In the genomic region with DNA sequence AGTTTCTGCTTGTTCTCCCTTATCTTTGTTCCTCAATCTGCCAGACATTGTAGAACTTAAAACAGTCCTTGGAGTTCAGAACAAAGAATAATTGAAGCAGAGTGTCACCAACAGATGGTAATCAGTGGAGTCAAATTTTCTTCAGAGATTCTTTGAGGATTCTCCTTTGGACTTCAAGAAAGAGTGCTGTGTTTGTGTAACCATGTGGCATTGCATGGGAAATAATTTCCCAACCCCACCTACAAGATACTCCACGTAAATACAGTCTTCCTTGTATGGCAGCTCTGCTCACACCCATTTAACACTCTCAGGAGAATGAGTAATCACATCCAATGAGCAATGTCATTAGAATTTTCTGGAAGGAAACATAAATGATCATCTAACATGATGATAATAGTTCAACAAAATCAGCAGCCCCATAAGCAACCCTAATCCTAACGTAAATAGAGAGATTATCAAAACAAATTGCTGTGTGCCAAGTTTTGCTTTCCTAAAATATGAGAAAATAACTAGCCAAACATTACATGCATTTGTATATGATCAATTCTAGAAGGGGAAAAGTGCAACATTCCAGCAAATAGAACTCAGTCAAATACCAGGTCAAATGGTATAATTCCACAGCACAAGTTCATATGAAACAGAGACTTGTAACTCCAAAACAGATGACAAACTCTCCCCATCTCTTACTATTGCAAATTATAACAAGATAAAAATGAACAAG, we compare ENCODE assay signal across 16 cellular contexts. TPM values are rescaled to one million over a fixed set of nuclear protein-coding genes. Genes with fewer than 3 reads are reported as not detected.
DNase-seq lines count a peak whose midpoint lies in the region; ATAC-seq, FAIRE-seq and TF ChIP-seq lines count a peak whose summit lies in the region.
"Had no signal": no experiment of that assay in that cellular context is flagged by ENCODE, and none has a peak within 500 bp of the region (broad histone marks: within the 10 kb centered on the region; RNA-seq: fewer than 3 reads in every experiment).

No MANE protein-coding gene starts in this region.

- H3K27ac Mint-ChIP-seq in neural progenitor cell = no peak overlapping the region
- no peak overlapping the region for H3K27ac Mint-ChIP-seq in stimulated activated effector memory CD8-positive, alpha-beta T cell treated with anti-CD3 and anti-CD28 coated beads, Interleukin-12 subunit alpha, Interleukin-12 subunit beta, amount 100 ng/mL, for 72 hours
- no peak overlapping the region for H3K27ac Mint-ChIP-seq in CD4-positive, alpha-beta T cell
- H3K27ac Mint-ChIP-seq: activated naive CD8-positive, alpha-beta T cell; CD4-positive, CD25-positive, alpha-beta regulatory T cell had no signal

- H4K20me1 ChIP-seq in endothelial cell of umbilical vein (replicated peaks; ENCODE audit: control insufficient read depth, extremely low read depth, insufficient read depth, low read length) = no peaks in the 10 kb centered on the region
- H4K20me1 ChIP-seq in neural progenitor cell (ENCODE audit: low read depth) = no peaks in the 10 kb centered on the region

- H3K27ac ChIP-seq in Peyer's patch = peak overlapping the region in 3 of 4 donors; percentile 32 to 87 (median 79)
- no peak overlapping the region for H3K27ac ChIP-seq in endothelial cell of umbilical vein (ENCODE audit: insufficient read depth, low read depth, low read length)
- H3K27ac ChIP-seq in neural progenitor cell = no peak overlapping the region
- H3K27ac ChIP-seq in esophagus muscularis mucosa (replicated peaks in 1 of 4) = peak overlapping the region in 1 of 4 donors; percentile 13
- no peak overlapping the region for H3K27ac ChIP-seq in CD4-positive, alpha-beta T cell (ENCODE audit: low read depth, low read length)

- no peak for FAIRE-seq in endothelial cell of umbilical vein (lab: Jason Lieb, UNC)

- BruUV-seq in endothelial cell of umbilical vein (replicated peaks; lab: Mats Ljungman, UMichigan) = no TSS peak

- dilution Hi-C loops in endothelial cell of umbilical vein (cut with MboI; ENCODE audit: extremely low pct_ligation_motif_present, low sequenced_read_pairs) = no loop called here

- H3K4me1 Mint-ChIP-seq in neural progenitor cell = no peaks in the 10 kb centered on the region
- peaks cover 22% of the 10 kb centered on the region for H3K4me1 Mint-ChIP-seq in stimulated activated effector memory CD8-positive, alpha-beta T cell treated with anti-CD3 and anti-CD28 coated beads, Interleukin-12 subunit alpha, Interleukin-12 subunit beta, amount 100 ng/mL, for 72 hours
- H3K4me1 Mint-ChIP-seq in CD4-positive, alpha-beta T cell (ENCODE audit: low read depth) = peaks cover 22% of the 10 kb centered on the region

- POLR2A ChIA-PET in endothelial cell of umbilical vein (lab: Charles Lee) = no interaction called here
- POLR2A ChIA-PET in CD4-positive, alpha-beta T cell (lab: Charles Lee) = no interaction called here

- H3K4me1 ChIP-seq in Peyer's patch = peaks cover 0 to 19% (median 1%) of the 10 kb centered on the region in 4 donors
- H3K4me1 ChIP-seq in endothelial cell of umbilical vein (ENCODE audit: control insufficient read depth, extremely low read depth, insufficient read depth, low read length) = no peaks in the 10 kb centered on the region
- H3K4me1 ChIP-seq in neural progenitor cell = no peaks in the 10 kb centered on the region
- no peaks in the 10 kb centered on the region for H3K4me1 ChIP-seq in esophagus muscularis mucosa

- H3K79me2 ChIP-seq in endothelial cell of umbilical vein (ENCODE audit: control insufficient read depth, insufficient read depth, low read length) = no peaks in the 10 kb centered on the region
- H3K79me2 ChIP-seq in neural progenitor cell (ENCODE audit: low read depth) = no peaks in the 10 kb centered on the region

- CTCF ChIA-PET in endothelial cell of umbilical vein (lab: Charles Lee) = interaction anchor here (0.7 kb wide), 1 partner anchor 87 kb away, joined by 3 read pairs; no protein-coding TSS in a partner anchor
- CTCF ChIA-PET in CD4-positive, alpha-beta T cell (lab: Charles Lee) = no interaction called here

- H3K36me3 ChIP-seq in Peyer's patch = no peaks in the 10 kb centered on the region
- H3K36me3 ChIP-seq in endothelial cell of umbilical vein (ENCODE audit: control insufficient read depth in 2 of 2, extremely low read depth in 1 of 2, insufficient read depth in 2 of 2, low read length in 2 of 2) = no peaks in the 10 kb centered on the region
- no peaks in the 10 kb centered on the region for H3K36me3 ChIP-seq in neural progenitor cell
- H3K36me3 ChIP-seq in esophagus muscularis mucosa = no peaks in the 10 kb centered on the region

- no peaks in the 10 kb centered on the region for H3F3A ChIP-seq in neural progenitor cell (ENCODE audit: low read depth)

- no peaks in the 10 kb centered on the region for H3K9me3 ChIP-seq in Peyer's patch
- H3K9me3 ChIP-seq in endothelial cell of umbilical vein (replicated peaks; ENCODE audit: control insufficient read depth, insufficient read depth, low read length) = no peaks in the 10 kb centered on the region
- no peaks in the 10 kb centered on the region for H3K9me3 ChIP-seq in neural progenitor cell (ENCODE audit: low read depth)
- no peaks in the 10 kb centered on the region for H3K9me3 ChIP-seq in esophagus muscularis mucosa
- no peaks in the 10 kb centered on the region for H3K9me3 ChIP-seq in CD4-positive, alpha-beta T cell (ENCODE audit: control insufficient read depth, low read length)

- no peak for ATAC-seq in stimulated activated effector memory CD8-positive, alpha-beta T cell treated with anti-CD3 and anti-CD28 coated beads, Interleukin-12 subunit alpha, Interleukin-12 subunit beta, amount 100 ng/mL, for 72 hours
- no peak for ATAC-seq in CD4-positive, alpha-beta T cell (ENCODE audit: poor library complexity)
- ATAC-seq: stimulated activated naive CD8-positive, alpha-beta T cell treated with anti-CD3 and anti-CD28 coated beads, Interleukin-15, Interleukin-2, amounts not matched to agents 100 U/mL and 50 U/mL, for 24 hours had no signal

- no peaks in the 10 kb centered on the region for H3K27me3 ChIP-seq in Peyer's patch
- H3K27me3 ChIP-seq in endothelial cell of umbilical vein (ENCODE audit: control insufficient read depth in 2 of 2, insufficient read depth in 2 of 2, low read length in 2 of 2) = no peaks in the 10 kb centered on the region
- no peaks in the 10 kb centered on the region for H3K27me3 ChIP-seq in neural progenitor cell
- H3K27me3 ChIP-seq in esophagus muscularis mucosa = no peaks in the 10 kb centered on the region
- H3K27me3 ChIP-seq in CD4-positive, alpha-beta T cell (ENCODE audit: control insufficient read depth, insufficient read depth, low read length) = no peaks in the 10 kb centered on the region

- TF ChIP-seq POLR2A in Peyer's patch (IDR thresholded peaks at IDR 0.05) = no peak
- no peak for TF ChIP-seq POLR2A in endothelial cell of umbilical vein (IDR thresholded peaks at IDR 0.05; ENCODE audit: low read depth, low read length)
- no peak for TF ChIP-seq POLR2A in esophagus muscularis mucosa (IDR thresholded peaks at IDR 0.05; ENCODE audit: low read depth)

- no peaks in the 10 kb centered on the region for H3K9me3 Mint-ChIP-seq in neural progenitor cell
- no peaks in the 10 kb centered on the region for H3K9me3 Mint-ChIP-seq in stimulated activated effector memory CD8-positive, alpha-beta T cell treated with anti-CD3 and anti-CD28 coated beads, Interleukin-12 subunit alpha, Interleukin-12 subunit beta, amount 100 ng/mL, for 72 hours
- no peaks in the 10 kb centered on the region for H3K9me3 Mint-ChIP-seq in CD4-positive, alpha-beta T cell
- H3K9me3 Mint-ChIP-seq: CD4-positive, CD25-positive, alpha-beta regulatory T cell had no signal

- no peak for TF ChIP-seq CTCF in Peyer's patch (IDR thresholded peaks at IDR 0.05)
- TF ChIP-seq CTCF in endothelial cell of umbilical vein (IDR thresholded peaks at IDR 0.05; ENCODE audit: extremely low read depth in 1 of 2, insufficient read depth in 1 of 2, low read depth in 1 of 2, low read length in 2 of 2) = no peak
- no peak for TF ChIP-seq CTCF in neural progenitor cell (IDR thresholded peaks at IDR 0.05)
- no peak for TF ChIP-seq CTCF in esophagus muscularis mucosa (IDR thresholded peaks at IDR 0.05)
- no peak for TF ChIP-seq CTCF in CD4-positive, alpha-beta T cell (IDR thresholded peaks at IDR 0.05)

- H3K4me3 ChIP-seq in Peyer's patch (no peak overlapping the region), endothelial cell of umbilical vein (replicated peaks in 1 of 3; ENCODE audit: insufficient read depth in 1 of 3, low read depth in 1 of 3, low read length in 3 of 3) (no peak overlapping the region), neural progenitor cell (no peak overlapping the region), esophagus muscularis mucosa (no peak overlapping the region)

- H3K9me1 ChIP-seq in endothelial cell of umbilical vein (replicated peaks; ENCODE audit: control insufficient read depth, extremely low read depth, insufficient read depth, low read length) = no peaks in the 10 kb centered on the region

- no peaks in the 10 kb centered on the region for H3K36me3 Mint-ChIP-seq in neural progenitor cell
- no peaks in the 10 kb centered on the region for H3K36me3 Mint-ChIP-seq in stimulated activated effector memory CD8-positive, alpha-beta T cell treated with anti-CD3 and anti-CD28 coated beads, Interleukin-12 subunit alpha, Interleukin-12 subunit beta, amount 100 ng/mL, for 72 hours
- H3K36me3 Mint-ChIP-seq in CD4-positive, alpha-beta T cell (ENCODE audit: low read depth) = no peaks in the 10 kb centered on the region
- H3K36me3 Mint-ChIP-seq: CD4-positive, CD25-positive, alpha-beta regulatory T cell had no signal

- no peak for TF ChIP-seq EP300 in esophagus muscularis mucosa (IDR thresholded peaks at IDR 0.05)

- H3K9ac ChIP-seq in endothelial cell of umbilical vein (replicated peaks; ENCODE audit: extremely low read depth, insufficient read depth, low read length) (no peak overlapping the region), neural progenitor cell (no peak overlapping the region)

- H2AFZ ChIP-seq in endothelial cell of umbilical vein (ENCODE audit: low read depth, low read length) (peak overlapping the region; percentile 1), neural progenitor cell (replicated peaks) (peak overlapping the region; percentile 46)

- intact Hi-C loops in endothelial cell of umbilical vein (cut with micrococcal nuclease) = no loop called here
- intact Hi-C loops in esophagus muscularis mucosa (cut with DNase I) = no loop called here
- intact Hi-C loops in CD4-positive, alpha-beta T cell (cut with DNase I, micrococcal nuclease) = no loop called here

- 63% methylated on average over 2 of the region's 2 CpGs for WGBS in esophagus muscularis mucosa

- H3K27me3 Mint-ChIP-seq in neural progenitor cell (ENCODE audit: insufficient read depth, low read depth) = peaks cover 2% of the 10 kb centered on the region
- no peaks in the 10 kb centered on the region for H3K27me3 Mint-ChIP-seq in CD4-positive, alpha-beta T cell
- H3K27me3 Mint-ChIP-seq: activated naive CD8-positive, alpha-beta T cell; CD4-positive, CD25-positive, alpha-beta regulatory T cell had no signal

- DNase-seq in EH (ENCODE audit: low read depth) = peak; percentile 76
- DNase-seq in Peyer's patch = no peak
- peak; percentile 15 for DNase-seq in endothelial cell of umbilical vein (ENCODE audit: low read depth, low spot score)
- no peak for DNase-seq in neural progenitor cell (ENCODE audit: low spot score)
- no peak for DNase-seq in NCI-H2081 (lab: John Stamatoyannopoulos, UW)
- no peak for DNase-seq in stimulated activated effector memory CD8-positive, alpha-beta T cell treated with anti-CD3 and anti-CD28 coated beads, Interleukin-12 subunit alpha, Interleukin-12 subunit beta, amount 100 ng/mL, for 72 hours (ENCODE audit: low spot score in 2 of 2)
- DNase-seq in esophagus muscularis mucosa (ENCODE audit: extremely low spot score) = no peak
- no peak for DNase-seq in CD4-positive, alpha-beta T cell
- DNase-seq: activated CD8-positive, alpha-beta memory T cell treated with anti-CD3 and anti-CD28 coated beads, Interleukin-2, amount 50 U/mL, for 4 hours; CD4-positive, CD25-positive, alpha-beta regulatory T cell; NCI-H1105; NCI-H510A treated with DMSO at 0.1 percent for 48 hours; SHP77 treated with DMSO at 0.1 percent for 48 hours; stimulated activated CD4-positive, alpha-beta T cell treated with anti-CD3 and anti-CD28 coated beads, Interleukin-2, amount 100 ng/mL, for 24 hours; stimulated activated naive CD8-positive, alpha-beta T cell treated with anti-CD3 and anti-CD28 coated beads, Interleukin-15, Interleukin-2, amounts not matched to agents 100 U/mL and 50 U/mL, for 24 hours had no signal

- H3K4me3 Mint-ChIP-seq in neural progenitor cell = no peak overlapping the region
- H3K4me3 Mint-ChIP-seq in stimulated activated effector memory CD8-positive, alpha-beta T cell treated with anti-CD3 and anti-CD28 coated beads, Interleukin-12 subunit alpha, Interleukin-12 subunit beta, amount 100 ng/mL, for 72 hours = no peak overlapping the region
- H3K4me3 Mint-ChIP-seq in CD4-positive, alpha-beta T cell = no peak overlapping the region
- H3K4me3 Mint-ChIP-seq: activated naive CD8-positive, alpha-beta T cell; CD4-positive, CD25-positive, alpha-beta regulatory T cell had no signal

- H3K4me2 ChIP-seq in endothelial cell of umbilical vein (ENCODE audit: insufficient read depth, low read length) = no peak overlapping the region
- no peak overlapping the region for H3K4me2 ChIP-seq in neural progenitor cell

RNA-seq across cellular contexts. Expression of gene DENND1B, which starts 6.9 kb away (rescaled TPM):
- total RNA-seq in Peyer's patch (10 to 100 TPM; 46.2 to 84.2 (median 69.3) TPM), endothelial cell of umbilical vein (3.3 and 5.4 TPM in 2 replicates), neural progenitor cell (ENCODE audit: low replicate concordance) (12.2 and 13.1 TPM in 2 replicates), esophagus muscularis mucosa (10 to 100 TPM in 2 of 4 donors, 1 to 10 TPM in 2; 6.4 to 11.3 (median 9.1) TPM)
- polyA plus RNA-seq in endothelial cell of umbilical vein = 0.97 and 1.2 TPM in 2 replicates
- 0.92 and 1.1 TPM in 2 replicates for polyA plus RNA-seq in endothelial cell of umbilical vein (2011; cell fraction: cytosol; rRNA removed)
- polyA plus RNA-seq in endothelial cell of umbilical vein (2011; cell fraction: nucleus; rRNA removed) = 6.1 and 7.1 TPM in 2 replicates
- polyA plus RNA-seq in endothelial cell of umbilical vein (2012) = 1.7 and 1.8 TPM in 2 replicates
- 6.4 and 8.3 TPM in 2 replicates for polyA minus RNA-seq in endothelial cell of umbilical vein
- 8.3 TPM for polyA minus RNA-seq in endothelial cell of umbilical vein (2011; cell fraction: cytosol; rRNA and poly(A)+ RNA removed)
- 35.3 and 53.2 TPM in 2 replicates for polyA minus RNA-seq in endothelial cell of umbilical vein (2011; cell fraction: nucleus; rRNA and poly(A)+ RNA removed)
- total RNA-seq in CD4-positive, alpha-beta T cell = 10 to 100 TPM; 23.9 to 26.5 TPM

Comparison
In these comparisons a context has a peak if more than half of its experiments do, and no peak if none do; other contexts are left out.
1. DNase-seq: peak in EH (single experiment) and endothelial cell of umbilical vein (single experiment); none in Peyer's patch (0 of 3), neural progenitor cell (single experiment), NCI-H2081 (0 of 2), stimulated activated effector memory CD8-positive, alpha-beta T cell treated with anti-CD3 and anti-CD28 coated beads, Interleukin-12 subunit alpha, Interleukin-12 subunit beta, amount 100 ng/mL, for 72 hours (0 of 2), esophagus muscularis mucosa (single experiment) and CD4-positive, alpha-beta T cell (0 of 10).
2. H3K27ac ChIP-seq: peak in Peyer's patch (3 of 4); none in endothelial cell of umbilical vein (single experiment), neural progenitor cell (single experiment) and CD4-positive, alpha-beta T cell (single experiment).